In genomic region chr20:41340327-41341055, GRCh38 we compare ENCODE assay signal across 8 cellular contexts. TPM values are rescaled to one million over a fixed set of nuclear protein-coding genes. Genes with fewer than 3 reads are reported as not detected.
A peak's percentile ranks its signal among the peaks of the same experiment; 100 is the strongest.
DNase-seq lines count a peak whose midpoint lies in the region; ATAC-seq and TF ChIP-seq lines count a peak whose summit lies in the region.

Gene LPIN3 (plus strand): TSS chr20:41340821. CDS start chr20:41345804, 4,983 bp downstream.

- H3K4me3 Mint-ChIP-seq in stimulated activated naive B cell treated with anti-CD40 and anti-IgM and Interleukin-4, amounts not matched to agents 10 μg/mL and 1 μg/mL and 100 μg/mL, for 72 hours, result peak within 1 kb of the TSS; percentile 84 to 85

- H3K27me3 ChIP-seq in DND-41 (ENCODE audit: insufficient read depth, low read length, poor library complexity) (no peaks in the 10 kb centered on the region), mucosa of stomach (ENCODE audit: control insufficient read depth, insufficient read depth, low read length) (no peaks in the 10 kb centered on the region)

- no peak within 1 kb of the TSS for H3K27ac Mint-ChIP-seq in stimulated activated naive B cell treated with anti-CD40 and anti-IgM and Interleukin-4, amounts not matched to agents 10 μg/mL and 1 μg/mL and 100 μg/mL, for 72 hours

- no peak within 1 kb of the TSS for H2AFZ ChIP-seq in DND-41 (ENCODE audit: low read depth, low read length)

- H3K4me3 ChIP-seq in DND-41 (ENCODE audit: low read depth in 1 of 2, low read length in 2 of 2) (no peak within 1 kb of the TSS), mucosa of stomach (ENCODE audit: low read length) (peak within 1 kb of the TSS; percentile 47)

- DNase-seq in DND-41 (peak; percentile 21), NOMO-1 treated with dmso at 0.1 percent for 144 hours (lab: John Stamatoyannopoulos, UW; ENCODE audit: unreplicated experiment) (peak; percentile 12), activated T-cell treated with anti-CD3 and anti-CD28 coated beads for 48 hours (ENCODE audit: low read depth) (peak; percentile 67)
- peak; percentile 18 for DNase-seq in stimulated activated naive B cell treated with anti-CD40 and anti-IgM and Interleukin-4, amounts not matched to agents 10 μg/mL and 1 μg/mL and 100 μg/mL, for 72 hours

- TF ChIP-seq CTCF in DND-41 (IDR thresholded peaks at IDR 0.05; ENCODE audit: borderline replicate concordance, extremely low read depth, low read length, poor library complexity, severe bottlenecking), result no peak

- H3K9ac ChIP-seq in DND-41 (ENCODE audit: low read depth, low read length) (no peak within 1 kb of the TSS), mucosa of stomach (ENCODE audit: low read length) (peak within 1 kb of the TSS; percentile 73)

- H3K36me3 Mint-ChIP-seq in stimulated activated naive B cell treated with anti-CD40 and anti-IgM and Interleukin-4, amounts not matched to agents 10 μg/mL and 1 μg/mL and 100 μg/mL, for 72 hours, result no peaks in the 10 kb centered on the region

- H3K4me2 ChIP-seq in DND-41 (ENCODE audit: insufficient read depth, low read length), result peak within 1 kb of the TSS; percentile 15; the same call in 1 of the 2 replicates

- no peak within 1 kb of the TSS for H3K27ac ChIP-seq in DND-41 (ENCODE audit: low read length)

- H3K36me3 ChIP-seq in DND-41 (ENCODE audit: insufficient read depth, low read length) (no peaks in the 10 kb centered on the region), mucosa of stomach (ENCODE audit: control insufficient read depth, insufficient read depth, low read length) (no peaks in the 10 kb centered on the region)

- H3K9me3 Mint-ChIP-seq in stimulated activated naive B cell treated with anti-CD40 and anti-IgM and Interleukin-4, amounts not matched to agents 10 μg/mL and 1 μg/mL and 100 μg/mL, for 72 hours, result no peaks in the 10 kb centered on the region

- H3K4me1 Mint-ChIP-seq in stimulated activated naive B cell treated with anti-CD40 and anti-IgM and Interleukin-4, amounts not matched to agents 10 μg/mL and 1 μg/mL and 100 μg/mL, for 72 hours, result peaks cover 10 to 12% of the 10 kb centered on the region in 2 donors

- peak; percentile 48 for ATAC-seq in DND-41 (ENCODE audit: insufficient read depth, low read depth)
- peak; percentile 39 for ATAC-seq in HG03175 (IDR thresholded peaks at IDR 0.05; ENCODE audit: unreplicated experiment)
- peak; percentile 90 for ATAC-seq in esophagus mucosa
- peak; percentile 75 to 77 for ATAC-seq in stimulated activated naive B cell treated with anti-CD40 and anti-IgM and Interleukin-4, amounts not matched to agents 10 μg/mL and 1 μg/mL and 100 μg/mL, for 72 hours (replicated peaks)
- ATAC-seq in HG03095 (IDR thresholded peaks at IDR 0.05; ENCODE audit: unreplicated experiment), result no peak

- H3K4me1 ChIP-seq in DND-41 (ENCODE audit: insufficient read depth, low read length), result peaks cover 9% of the 10 kb centered on the region
- H3K4me1 ChIP-seq in mucosa of stomach (ENCODE audit: control insufficient read depth, insufficient read depth, low read length), result peaks cover 20% of the 10 kb centered on the region

- no peaks in the 10 kb centered on the region for H3K9me3 ChIP-seq in DND-41 (ENCODE audit: insufficient read depth, low read length, severe bottlenecking)
- no peaks in the 10 kb centered on the region for H3K9me3 ChIP-seq in mucosa of stomach (ENCODE audit: control insufficient read depth, low read length)

- H3K79me2 ChIP-seq in DND-41 (ENCODE audit: insufficient read depth, low read length), result no peaks in the 10 kb centered on the region

- peaks cover 3% of the 10 kb centered on the region; the same call in 1 of the 2 replicates for H4K20me1 ChIP-seq in DND-41 (ENCODE audit: insufficient read depth, low read length)

- H3K27me3 Mint-ChIP-seq in stimulated activated naive B cell treated with anti-CD40 and anti-IgM and Interleukin-4, amounts not matched to agents 10 μg/mL and 1 μg/mL and 100 μg/mL, for 72 hours, result peaks cover 12 to 29% of the 10 kb centered on the region in 2 donors

RNA-seq across cellular contexts. Expression of gene LPIN3, which starts in this region (rescaled TPM):
- 15.7 TPM for total RNA-seq in esophagus mucosa

Comparison
In these comparisons a context has a peak if more than half of its experiments do, and no peak if none do; other contexts are left out.
1. DNase-seq: peak in every context shown above with its lines; median percentile 67 in activated T-cell treated with anti-CD3 and anti-CD28 coated beads for 48 hours; 21 in DND-41; 18 in stimulated activated naive B cell treated with anti-CD40 and anti-IgM and Interleukin-4, amounts not matched to agents 10 μg/mL and 1 μg/mL and 100 μg/mL, for 72 hours; 12 in NOMO-1 treated with dmso at 0.1 percent for 144 hours.